Comparison of ENCODE assay signal across 1 cellular context in genomic region chr22:42269407-42270177, GRCh38.
TF ChIP-seq lines count a peak whose summit lies in the region.

No MANE protein-coding gene starts in this region.

TF ChIP-seq in H1, 55 proteins besides CTCF, POLR2A, EP300 and RAD21 (continued from another document):
- peak in 1 of 2 experiments; percentile 72; a peak in 2 of 4 replicates for TF ChIP-seq SIN3A (conservative IDR thresholded peaks at IDR 0.05 in 1 of 2, IDR thresholded peaks at IDR 0.05 in 1 of 2; ENCODE audit: low read depth in 1 of 2, low read length in 2 of 2)
- peak; percentile 61; the same call in 1 of the 2 replicates for TF ChIP-seq E2F6 (IDR thresholded peaks at IDR 0.05)
- TF ChIP-seq YY1 (IDR thresholded peaks at IDR 0.05; ENCODE audit: low read depth, low read length), result no peak
- TF ChIP-seq JUND (IDR thresholded peaks at IDR 0.05; ENCODE audit: low read length), result no peak
- no peak for TF ChIP-seq SRF (IDR thresholded peaks at IDR 0.05; ENCODE audit: low read depth, low read length)
- TF ChIP-seq HDAC2 (IDR thresholded peaks at IDR 0.05; ENCODE audit: borderline replicate concordance in 1 of 2, low read depth in 2 of 2, low read length in 2 of 2), result peak in 1 of 2 experiments; percentile 81; a peak in 1 of 4 replicates
- no peak for TF ChIP-seq BACH1 (IDR thresholded peaks at IDR 0.05; ENCODE audit: low read length)
- no peak for TF ChIP-seq CEBPB (IDR thresholded peaks at IDR 0.05; ENCODE audit: low read depth, low read length)
- TF ChIP-seq RXRA (IDR thresholded peaks at IDR 0.05; ENCODE audit: insufficient read depth, low read depth, low read length), result no peak
- no peak for TF ChIP-seq MAFK (IDR thresholded peaks at IDR 0.05; ENCODE audit: low read depth, low read length)
- TF ChIP-seq TCF12 (IDR thresholded peaks at IDR 0.05; ENCODE audit: low read depth, low read length), result no peak
- TF ChIP-seq CREB1 (IDR thresholded peaks at IDR 0.05), result peak; percentile 34; the same call in 1 of the 2 replicates
- peak; percentile 44 for TF ChIP-seq ASH2L (IDR thresholded peaks at IDR 0.05; ENCODE audit: low read length)
- no peak for TF ChIP-seq CTBP2 (IDR thresholded peaks at IDR 0.05; ENCODE audit: borderline replicate concordance, insufficient read depth, insufficient read length, low read length)
- no peak for TF ChIP-seq FOSL1 (IDR thresholded peaks at IDR 0.05; ENCODE audit: insufficient read depth, low read depth, low read length)
- no peak for TF ChIP-seq SUZ12 (IDR thresholded peaks at IDR 0.05; ENCODE audit: low read length)
- TF ChIP-seq SIX5 (IDR thresholded peaks at IDR 0.05; ENCODE audit: low read depth, low read length), result no peak
- TF ChIP-seq HDAC6 (IDR thresholded peaks at IDR 0.05; ENCODE audit: low read depth, low read length), result no peak
- peak; percentile 42 for TF ChIP-seq TAF1 (IDR thresholded peaks at IDR 0.05; ENCODE audit: low read depth, low read length)
- no peak for TF ChIP-seq ATF2 (IDR thresholded peaks at IDR 0.05; ENCODE audit: low read length)
- TF ChIP-seq KDM5A (IDR thresholded peaks at IDR 0.05; ENCODE audit: low read length), result no peak
- TF ChIP-seq EZH2 (IDR thresholded peaks at IDR 0.05; ENCODE audit: low read depth, low read length, severe bottlenecking), result no peak
- no peak for TF ChIP-seq BRCA1 (IDR thresholded peaks at IDR 0.05; ENCODE audit: low read depth, low read length)
- peak; percentile 81 for TF ChIP-seq RBBP5 (IDR thresholded peaks at IDR 0.05; ENCODE audit: borderline replicate concordance, low read depth, low read length)
- no peak for TF ChIP-seq GABPA (IDR thresholded peaks at IDR 0.05; ENCODE audit: borderline replicate concordance, insufficient read depth, low read length)
- no peak for TF ChIP-seq SAP30 (IDR thresholded peaks at IDR 0.05; ENCODE audit: insufficient read depth, insufficient replicate concordance, low read length)
- peak; percentile 36; the same call in 1 of the 2 replicates for TF ChIP-seq PHF8 (conservative IDR thresholded peaks at IDR 0.05; ENCODE audit: low read depth, low read length)
- no peak for TF ChIP-seq TBP (IDR thresholded peaks at IDR 0.05; ENCODE audit: low read depth, low read length)
- no peak for TF ChIP-seq JUN (IDR thresholded peaks at IDR 0.05; ENCODE audit: low read depth, low read length)
- no peak for TF ChIP-seq SP1 (IDR thresholded peaks at IDR 0.05; ENCODE audit: low read depth, low read length)
- TF ChIP-seq SP4 (IDR thresholded peaks at IDR 0.05; ENCODE audit: low read length), result no peak
- no peak for TF ChIP-seq POU5F1 (IDR thresholded peaks at IDR 0.05; ENCODE audit: low read depth, low read length)
- peak; percentile 95 for TF ChIP-seq MAX (IDR thresholded peaks at IDR 0.05)
- no peak for TF ChIP-seq EGR1 (IDR thresholded peaks at IDR 0.05; ENCODE audit: borderline replicate concordance, low read depth, low read length)
- TF ChIP-seq GTF2F1 (IDR thresholded peaks at IDR 0.05; ENCODE audit: borderline replicate concordance, low read depth, low read length), result no peak
- TF ChIP-seq NANOG (IDR thresholded peaks at IDR 0.05; ENCODE audit: insufficient read depth, low read depth, low read length, poor library complexity, severe bottlenecking), result no peak
- peak; percentile 47 for TF ChIP-seq KDM4A (IDR thresholded peaks at IDR 0.05; ENCODE audit: low read depth, low read length, severe bottlenecking)
